ENCODE assay signal across 14 cellular contexts in the genomic region with DNA sequence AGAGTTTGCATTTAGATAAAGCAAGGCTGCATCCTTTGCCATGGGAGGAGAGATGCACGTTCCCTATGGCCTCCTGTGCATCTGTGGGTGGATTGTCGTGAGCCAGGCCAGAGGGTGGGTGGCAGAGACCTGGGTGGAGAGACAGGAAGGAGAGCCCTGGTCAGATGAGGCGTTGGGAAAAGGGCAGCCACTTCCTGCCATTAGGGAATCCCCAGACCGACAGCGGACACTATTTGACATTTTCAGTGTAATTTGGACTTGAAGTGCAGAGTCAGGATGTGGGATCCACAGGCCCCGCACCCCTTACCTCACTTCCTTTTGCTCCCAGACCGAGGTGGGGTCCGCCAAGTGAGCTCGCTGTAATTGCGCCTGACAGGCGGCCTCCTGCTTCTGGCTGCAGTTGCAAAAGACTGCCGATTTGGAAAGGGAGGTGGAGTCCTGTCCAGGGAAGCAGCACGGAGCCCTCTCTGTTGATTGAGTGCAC.
DNase-seq lines count a peak whose midpoint lies in the region; ATAC-seq and TF ChIP-seq lines count a peak whose summit lies in the region.
"Had no signal": no experiment of that assay in that cellular context is flagged by ENCODE, and none has a peak within 500 bp of the region (broad histone marks: within the 10 kb centered on the region; RNA-seq: fewer than 3 reads in every experiment).

No MANE protein-coding gene starts in this region.

- POLR2A ChIA-PET in WTC11 (lab: Charles Lee), result no interaction called here

- intact Hi-C loops in left ventricle myocardium inferior (cut with micrococcal nuclease), result no loop called here

- H3K4me3 ChIP-seq in left ventricle myocardium inferior, result peak overlapping the region; percentile 17
- H3K4me3 ChIP-seq: breast epithelium had no signal

- H3K27me3 ChIP-seq in left ventricle myocardium inferior (ENCODE audit: low read depth), result no peaks in the 10 kb centered on the region
- H3K27me3 ChIP-seq: breast epithelium had no signal

- no peak for ATAC-seq in WTC11
- ATAC-seq in activated T-helper 17 cell treated with anti-CD3 and anti-CD28 coated beads, Interleukin-2, amount 50 U/mL, for 72 hours (replicated peaks), result no peak
- no peak for ATAC-seq in HG03521 (IDR thresholded peaks at IDR 0.05; ENCODE audit: unreplicated experiment)
- ATAC-seq in GM19351 (IDR thresholded peaks at IDR 0.05; ENCODE audit: unreplicated experiment), result no peak
- ATAC-seq: activated CD4-positive, CD25-positive, alpha-beta regulatory T cell treated with anti-CD3 and anti-CD28 coated beads, Interleukin-2, amount 50 U/mL, for 24 hours; activated T-cell treated with anti-CD3 and anti-CD28 coated beads, Interleukin-2, amount 50 U/mL, for 72 hours had no signal

- 0 out of 2 replicates have a peak, but pooled peaks cover 2% of the 10 kb centered on the region for H3K27me3 Mint-ChIP-seq in WTC11 (ENCODE audit: low read depth)
- peaks cover 23% of the 10 kb centered on the region for H3K27me3 Mint-ChIP-seq in progenitor cell of endocrine pancreas
- H3K27me3 Mint-ChIP-seq in activated T-helper 17 cell treated with anti-CD3 and anti-CD28 coated beads, Interleukin-2, amount 50 U/mL, for 72 hours, result peaks cover 44% of the 10 kb centered on the region

- no peaks in the 10 kb centered on the region for H3K9me3 ChIP-seq in left ventricle myocardium inferior (replicated peaks)
- H3K9me3 ChIP-seq: breast epithelium had no signal

- H3K4me3 Mint-ChIP-seq in WTC11 (no peak overlapping the region), progenitor cell of endocrine pancreas (ENCODE audit: low read depth) (no peak overlapping the region)
- H3K4me3 Mint-ChIP-seq in activated T-helper 17 cell treated with anti-CD3 and anti-CD28 coated beads, Interleukin-2, amount 50 U/mL, for 72 hours, result no peak overlapping the region
- H3K4me3 Mint-ChIP-seq: activated T-cell treated with anti-CD3 and anti-CD28 coated beads, Interleukin-2, amount 50 U/mL, for 72 hours; CD4-positive, alpha-beta memory T cell had no signal

- no peaks in the 10 kb centered on the region for H3K36me3 Mint-ChIP-seq in WTC11
- no peaks in the 10 kb centered on the region for H3K36me3 Mint-ChIP-seq in progenitor cell of endocrine pancreas (ENCODE audit: insufficient read depth)
- no peaks in the 10 kb centered on the region for H3K36me3 Mint-ChIP-seq in activated T-helper 17 cell treated with anti-CD3 and anti-CD28 coated beads, Interleukin-2, amount 50 U/mL, for 72 hours (ENCODE audit: low read depth)
- H3K36me3 Mint-ChIP-seq: CD4-positive, alpha-beta memory T cell had no signal

- H3K4me1 ChIP-seq in left ventricle myocardium inferior, result peaks cover 36% of the 10 kb centered on the region
- H3K4me1 ChIP-seq: breast epithelium had no signal

- DNase-seq in ELF-1 (ENCODE audit: low read depth, low spot score) (peak; percentile 44), WTC11 (ENCODE audit: low spot score) (peak; percentile 7), left ventricle myocardium inferior (peak; percentile 34), progenitor cell of endocrine pancreas (ENCODE audit: low spot score, unreplicated experiment) (no peak), DMS 273 treated with DMSO at 0.1 percent for 48 hours (lab: John Stamatoyannopoulos, UW) (no peak)
- DNase-seq: activated T-cell treated with anti-CD3 and anti-CD28 coated beads, Interleukin-2, amount 50 U/mL, for 72 hours; CD4-positive, alpha-beta memory T cell; hypothalamus; NCI-H526 treated with DMSO at 0.1 percent for 48 hours had no signal

- peaks cover 24% of the 10 kb centered on the region for H3K4me1 Mint-ChIP-seq in WTC11
- no peaks in the 10 kb centered on the region for H3K4me1 Mint-ChIP-seq in progenitor cell of endocrine pancreas (ENCODE audit: low read depth)
- peaks cover 4% of the 10 kb centered on the region for H3K4me1 Mint-ChIP-seq in activated T-helper 17 cell treated with anti-CD3 and anti-CD28 coated beads, Interleukin-2, amount 50 U/mL, for 72 hours

- CTCF ChIA-PET in WTC11 (lab: Charles Lee), result interaction anchor here (0.9 to 1.6 kb wide), 2 partner anchors 46 to 54 kb away, joined by 3 to 6 read pairs; no protein-coding TSS in a partner anchor

- H3K9me3 Mint-ChIP-seq in WTC11, result no peaks in the 10 kb centered on the region
- H3K9me3 Mint-ChIP-seq in progenitor cell of endocrine pancreas (ENCODE audit: low read depth), result no peaks in the 10 kb centered on the region
- no peaks in the 10 kb centered on the region for H3K9me3 Mint-ChIP-seq in activated T-helper 17 cell treated with anti-CD3 and anti-CD28 coated beads, Interleukin-2, amount 50 U/mL, for 72 hours
- H3K9me3 Mint-ChIP-seq: activated T-cell treated with anti-CD3 and anti-CD28 coated beads, Interleukin-2, amount 50 U/mL, for 72 hours; CD4-positive, alpha-beta memory T cell had no signal

- H3K36me3 ChIP-seq in left ventricle myocardium inferior, result peaks cover 13% of the 10 kb centered on the region
- H3K36me3 ChIP-seq: breast epithelium had no signal

- peak overlapping the region; percentile 43; the same call in 1 of the 2 replicates for H3K27ac Mint-ChIP-seq in WTC11
- H3K27ac Mint-ChIP-seq in progenitor cell of endocrine pancreas, result peak overlapping the region; percentile 47
- no peak overlapping the region for H3K27ac Mint-ChIP-seq in activated T-helper 17 cell treated with anti-CD3 and anti-CD28 coated beads, Interleukin-2, amount 50 U/mL, for 72 hours
- H3K27ac Mint-ChIP-seq: activated T-cell treated with anti-CD3 and anti-CD28 coated beads, Interleukin-2, amount 50 U/mL, for 72 hours; CD4-positive, alpha-beta memory T cell had no signal

- H3K27ac ChIP-seq in left ventricle myocardium inferior (replicated peaks), result peak overlapping the region; percentile 79
- H3K27ac ChIP-seq: breast epithelium had no signal

- TF ChIP-seq CTCF in WTC11 (IDR thresholded peaks at IDR 0.05) (no peak), left ventricle myocardium inferior (IDR thresholded peaks at IDR 0.05; ENCODE audit: borderline replicate concordance) (no peak), progenitor cell of endocrine pancreas (IDR thresholded peaks at IDR 0.05; ENCODE audit: unreplicated experiment) (no peak)

TF ChIP-seq in WTC11, 78 proteins besides CTCF, POLR2A, EP300 and RAD21 (continues in another document):
- TF ChIP-seq PRRX2 (CRISPR knock-in tag; IDR thresholded peaks at IDR 0.05) (no peak), MYBL2 (CRISPR knock-in tag; IDR thresholded peaks at IDR 0.05) (no peak), FOXJ3 (CRISPR knock-in tag; IDR thresholded peaks at IDR 0.05; ENCODE audit: borderline replicate concordance) (no peak), RORB (CRISPR knock-in tag; IDR thresholded peaks at IDR 0.05) (no peak), SMAD3 (CRISPR knock-in tag; IDR thresholded peaks at IDR 0.05; ENCODE audit: borderline replicate concordance) (no peak), ZBTB21 (CRISPR knock-in tag; IDR thresholded peaks at IDR 0.05; ENCODE audit: borderline replicate concordance) (no peak), FOXK1 (CRISPR knock-in tag; IDR thresholded peaks at IDR 0.05) (no peak)
- TF ChIP-seq, protein P1, sequence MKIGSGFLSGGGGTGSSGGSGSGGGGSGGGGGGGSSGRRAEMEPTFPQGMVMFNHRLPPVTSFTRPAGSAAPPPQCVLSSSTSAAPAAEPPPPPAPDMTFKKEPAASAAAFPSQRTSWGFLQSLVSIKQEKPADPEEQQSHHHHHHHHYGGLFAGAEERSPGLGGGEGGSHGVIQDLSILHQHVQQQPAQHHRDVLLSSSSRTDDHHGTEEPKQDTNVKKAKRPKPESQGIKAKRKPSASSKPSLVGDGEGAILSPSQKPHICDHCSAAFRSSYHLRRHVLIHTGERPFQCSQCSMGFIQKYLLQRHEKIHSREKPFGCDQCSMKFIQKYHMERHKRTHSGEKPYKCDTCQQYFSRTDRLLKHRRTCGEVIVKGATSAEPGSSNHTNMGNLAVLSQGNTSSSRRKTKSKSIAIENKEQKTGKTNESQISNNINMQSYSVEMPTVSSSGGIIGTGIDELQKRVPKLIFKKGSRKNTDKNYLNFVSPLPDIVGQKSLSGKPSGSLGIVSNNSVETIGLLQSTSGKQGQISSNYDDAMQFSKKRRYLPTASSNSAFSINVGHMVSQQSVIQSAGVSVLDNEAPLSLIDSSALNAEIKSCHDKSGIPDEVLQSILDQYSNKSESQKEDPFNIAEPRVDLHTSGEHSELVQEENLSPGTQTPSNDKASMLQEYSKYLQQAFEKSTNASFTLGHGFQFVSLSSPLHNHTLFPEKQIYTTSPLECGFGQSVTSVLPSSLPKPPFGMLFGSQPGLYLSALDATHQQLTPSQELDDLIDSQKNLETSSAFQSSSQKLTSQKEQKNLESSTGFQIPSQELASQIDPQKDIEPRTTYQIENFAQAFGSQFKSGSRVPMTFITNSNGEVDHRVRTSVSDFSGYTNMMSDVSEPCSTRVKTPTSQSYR (CRISPR knock-in tag; IDR thresholded peaks at IDR 0.05), result no peak
- TF ChIP-seq, protein P2, sequence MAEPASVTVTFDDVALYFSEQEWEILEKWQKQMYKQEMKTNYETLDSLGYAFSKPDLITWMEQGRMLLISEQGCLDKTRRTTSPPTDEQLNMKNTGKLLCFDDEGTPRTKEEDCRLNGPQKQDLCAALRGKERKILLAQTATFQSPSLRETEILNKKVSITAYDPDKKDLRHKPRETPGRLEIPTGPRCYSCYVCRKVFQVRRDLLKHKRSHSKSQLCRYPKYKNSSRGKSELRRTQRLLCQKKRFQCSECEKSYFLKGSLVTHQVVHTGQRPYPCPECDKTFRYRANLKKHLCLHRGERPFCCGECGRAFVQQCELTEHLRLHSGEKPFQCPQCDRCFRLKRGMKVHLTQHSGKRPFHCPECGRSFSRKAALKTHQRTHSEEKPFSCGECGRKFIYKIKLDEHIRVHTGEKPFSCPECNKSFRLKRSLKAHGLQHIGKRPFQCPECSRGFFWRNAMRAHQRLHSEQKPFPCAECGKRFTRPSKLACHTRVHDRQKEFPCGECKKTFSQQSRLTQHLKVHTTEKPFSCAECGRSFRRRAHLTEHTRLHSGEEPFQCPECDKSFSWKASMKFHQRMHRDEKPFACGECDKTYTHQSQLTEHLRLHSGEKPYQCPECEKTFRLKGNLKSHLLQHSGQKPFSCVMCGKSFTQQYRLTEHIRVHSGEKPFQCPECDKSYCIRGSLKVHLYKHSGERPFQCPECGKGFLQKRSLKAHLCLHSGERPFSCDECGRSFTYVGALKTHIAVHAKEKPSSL (CRISPR knock-in tag; conservative IDR thresholded peaks at IDR 0.05), result no peak
- TF ChIP-seq, protein P3, sequence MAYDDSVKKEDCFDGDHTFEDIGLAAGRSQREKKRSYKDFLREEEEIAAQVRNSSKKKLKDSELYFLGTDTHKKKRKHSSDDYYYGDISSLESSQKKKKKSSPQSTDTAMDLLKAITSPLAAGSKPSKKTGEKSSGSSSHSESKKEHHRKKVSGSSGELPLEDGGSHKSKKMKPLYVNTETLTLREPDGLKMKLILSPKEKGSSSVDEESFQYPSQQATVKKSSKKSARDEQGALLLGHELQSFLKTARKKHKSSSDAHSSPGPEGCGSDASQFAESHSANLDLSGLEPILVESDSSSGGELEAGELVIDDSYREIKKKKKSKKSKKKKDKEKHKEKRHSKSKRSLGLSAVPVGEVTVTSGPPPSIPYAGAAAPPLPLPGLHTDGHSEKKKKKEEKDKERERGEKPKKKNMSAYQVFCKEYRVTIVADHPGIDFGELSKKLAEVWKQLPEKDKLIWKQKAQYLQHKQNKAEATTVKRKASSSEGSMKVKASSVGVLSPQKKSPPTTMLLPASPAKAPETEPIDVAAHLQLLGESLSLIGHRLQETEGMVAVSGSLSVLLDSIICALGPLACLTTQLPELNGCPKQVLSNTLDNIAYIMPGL (CRISPR knock-in tag; IDR thresholded peaks at IDR 0.05), result no peak

Comparison
In these comparisons a context has a peak if more than half of its experiments do, and no peak if none do; other contexts are left out.
1. DNase-seq: peak in ELF-1 (single experiment), WTC11 (single experiment) and left ventricle myocardium inferior (single experiment); none in progenitor cell of endocrine pancreas (single experiment) and DMS 273 treated with DMSO at 0.1 percent for 48 hours (single experiment).